In the genomic region with DNA sequence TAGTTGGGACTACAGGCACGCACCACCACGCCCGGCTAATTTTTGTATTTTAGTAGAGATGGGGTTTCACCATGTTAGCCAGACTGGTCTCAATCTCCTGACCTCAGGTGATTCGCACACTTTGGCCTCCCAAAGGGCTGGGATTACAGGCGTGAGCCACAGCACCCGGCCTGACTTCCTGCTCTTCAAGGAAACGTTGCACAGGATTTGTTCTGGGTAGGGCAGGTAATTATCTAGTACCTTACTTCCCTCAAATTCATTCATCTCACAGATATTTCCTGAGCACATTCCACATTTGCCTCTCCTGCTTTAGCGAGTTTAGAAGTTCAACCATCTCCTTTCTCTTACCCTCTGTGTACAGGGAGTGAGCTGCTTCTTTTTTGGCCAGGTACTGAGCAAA, we compare ENCODE assay signal across 23 cellular contexts. TPM values are rescaled to one million over a fixed set of nuclear protein-coding genes. Genes with fewer than 3 reads are reported as not detected.
A peak's percentile ranks its signal among the peaks of the same experiment; 100 is the strongest.
DNase-seq lines count a peak whose midpoint lies in the region; ATAC-seq and TF ChIP-seq lines count a peak whose summit lies in the region.
"Had no signal": no experiment of that assay in that cellular context is flagged by ENCODE, and none has a peak within 500 bp of the region (broad histone marks: within the 10 kb centered on the region; RNA-seq: fewer than 3 reads in every experiment).

No MANE protein-coding gene starts in this region.

- no peak overlapping the region for H2BK5ac ChIP-seq in trophoblast cell (ENCODE audit: low read depth, low read length, poor library complexity)

- peak overlapping the region; percentile 20 for H3K27ac Mint-ChIP-seq in activated CD4-positive, alpha-beta T cell treated with anti-CD3 and anti-CD28 coated beads, Interleukin-2, amount 10 ng/mL, durations not matched to agents 24 days and 14 days
- peak overlapping the region; percentile 76 to 82 for H3K27ac Mint-ChIP-seq in T-cell
- H3K27ac Mint-ChIP-seq in CD8-positive, alpha-beta memory T cell, result no peak overlapping the region

- no peak overlapping the region for H3K9ac ChIP-seq in trophoblast cell (ENCODE audit: low read length)

- no peak overlapping the region for H2AK5ac ChIP-seq in trophoblast cell (ENCODE audit: low read length)

- intact Hi-C loops in activated CD4-positive, alpha-beta T cell treated with anti-CD3 and anti-CD28 coated beads, Interleukin-2, amount 10 ng/mL, durations not matched to agents 24 days and 14 days (cut with micrococcal nuclease), result no loop called here
- intact Hi-C loops in esophagus squamous epithelium (cut with DNase I), result no loop called here

- no peak for ATAC-seq in T-cell (replicated peaks in 1 of 4)
- ATAC-seq: A549, gastroesophageal sphincter, HepG2 had no signal

- H4K91ac ChIP-seq in trophoblast cell (ENCODE audit: low read depth, low read length), result peak overlapping the region; percentile 17

- in situ Hi-C loops in HAP-1 (cut with MboI; ENCODE audit: low sequenced_read_pairs), result no loop called here

- no peaks in the 10 kb centered on the region for H3K9me3 ChIP-seq in esophagus squamous epithelium
- H3K9me3 ChIP-seq in trophoblast cell (ENCODE audit: insufficient read depth, low read depth, low read length), result no peaks in the 10 kb centered on the region
- H3K9me3 ChIP-seq in HAP-1, result no peaks in the 10 kb centered on the region
- no peaks in the 10 kb centered on the region for H3K9me3 ChIP-seq in CD8-positive, alpha-beta memory T cell (ENCODE audit: low read length)
- H3K9me3 ChIP-seq: A549, gastroesophageal sphincter, thyroid gland had no signal

- no peak overlapping the region for H4K12ac ChIP-seq in trophoblast cell (ENCODE audit: low read depth, low read length)

- H3K79me1 ChIP-seq in trophoblast cell (ENCODE audit: low read length), result peaks cover 15% of the 10 kb centered on the region

- H3K4me1 ChIP-seq in esophagus squamous epithelium, result peaks cover 2 to 36% (median 8%) of the 10 kb centered on the region in 3 donors
- peaks cover 13 to 15% of the 10 kb centered on the region in 2 experiments for H3K4me1 ChIP-seq in trophoblast cell (ENCODE audit: control insufficient read depth in 1 of 2, insufficient read depth in 2 of 2, low read length in 2 of 2)
- H3K4me1 ChIP-seq in HAP-1, result no peaks in the 10 kb centered on the region
- H3K4me1 ChIP-seq in CD8-positive, alpha-beta memory T cell (ENCODE audit: insufficient read depth, low read length), result peaks cover 5% of the 10 kb centered on the region

- H2BK120ac ChIP-seq in trophoblast cell (ENCODE audit: insufficient read depth, low read length, poor library complexity), result no peak overlapping the region

- DNase-seq in activated CD4-positive, alpha-beta T cell treated with anti-CD3 and anti-CD28 coated beads, Interleukin-2, amount 10 ng/mL, durations not matched to agents 24 days and 14 days, result no peak
- DNase-seq in activated CD4-positive, alpha-beta T cell treated with anti-CD3 and anti-CD28 coated beads for 4 hours, result no peak
- DNase-seq in T-cell (no peak), esophagus squamous epithelium (lab: John Stamatoyannopoulos, UW) (no peak), trophoblast cell (peak in 1 of 2 donors; percentile 22), COLO668 (lab: John Stamatoyannopoulos, UW; ENCODE audit: unreplicated experiment) (no peak), HAP-1 (ENCODE audit: low spot score in 2 of 2) (no peak)
- no peak for DNase-seq in CD8-positive, alpha-beta memory T cell
- DNase-seq: activated naive CD4-positive, alpha-beta T cell treated with anti-CD3 and anti-CD28 coated beads, Interleukin-2, amount 50 U/mL, for 16 hours; central memory CD4-positive, alpha-beta T cell; effector CD4-positive, alpha-beta T cell; NCI-H1930; NCI-H226; NCI-H774; Right ventricle myocardium superior; stimulated activated CD4-positive, alpha-beta T cell treated with anti-CD3 and anti-CD28 coated beads, Interleukin-4, amount 100 ng/mL, for 1 hour; stimulated activated naive CD4-positive, alpha-beta T cell treated with Interleukin-2 at 50 U/mL for 16 hours; thyroid gland had no signal

- no peak overlapping the region for H4K8ac ChIP-seq in trophoblast cell (ENCODE audit: low read depth, low read length)

- H3K4me3 Mint-ChIP-seq in activated CD4-positive, alpha-beta T cell treated with anti-CD3 and anti-CD28 coated beads, Interleukin-2, amount 10 ng/mL, durations not matched to agents 24 days and 14 days, result no peak overlapping the region
- no peak overlapping the region for H3K4me3 Mint-ChIP-seq in T-cell
- H3K4me3 Mint-ChIP-seq in CD8-positive, alpha-beta memory T cell, result no peak overlapping the region

- H2AFZ ChIP-seq in trophoblast cell (ENCODE audit: insufficient read depth, low read length, poor library complexity), result no peak overlapping the region

- H3K4me2 ChIP-seq in trophoblast cell (ENCODE audit: low read length), result no peak overlapping the region
- H3K4me2 ChIP-seq: A549, smooth muscle cell had no signal

- H3K9me3 Mint-ChIP-seq in activated CD4-positive, alpha-beta T cell treated with anti-CD3 and anti-CD28 coated beads, Interleukin-2, amount 10 ng/mL, durations not matched to agents 24 days and 14 days, result no peaks in the 10 kb centered on the region
- no peaks in the 10 kb centered on the region for H3K9me3 Mint-ChIP-seq in T-cell
- no peaks in the 10 kb centered on the region for H3K9me3 Mint-ChIP-seq in CD8-positive, alpha-beta memory T cell

- H3K79me2 ChIP-seq in trophoblast cell (ENCODE audit: control insufficient read depth, insufficient read depth, low read length, poor library complexity), result peaks cover 2% of the 10 kb centered on the region

- H3K4me1 Mint-ChIP-seq in activated CD4-positive, alpha-beta T cell treated with anti-CD3 and anti-CD28 coated beads, Interleukin-2, amount 10 ng/mL, durations not matched to agents 24 days and 14 days, result peaks cover 24% of the 10 kb centered on the region
- H3K4me1 Mint-ChIP-seq in T-cell, result peaks cover 12 to 29% (median 26%) of the 10 kb centered on the region in 3 donors
- H3K4me1 Mint-ChIP-seq in CD8-positive, alpha-beta memory T cell, result peaks cover 12 to 16% (median 15%) of the 10 kb centered on the region in 3 donors

- no peak overlapping the region for H3K18ac ChIP-seq in trophoblast cell (ENCODE audit: low read length)

- POLR2A ChIA-PET in T-cell (lab: Charles Lee), result no interaction called here
- POLR2A ChIA-PET in CD8-positive, alpha-beta memory T cell (lab: Charles Lee), result no interaction called here

- WGBS in esophagus squamous epithelium, 2 donors, result 65 to 71% methylated on average over 8 of the region's 8 CpGs
- WGBS in trophoblast cell (ENCODE audit: extremely low coverage, insufficient coverage, insufficient read length), result no CpG with 5 or more reads among the region's 8 CpGs

- peak overlapping the region; percentile 63 for H2BK12ac ChIP-seq in trophoblast cell (ENCODE audit: low read length)

- peaks cover 10% of the 10 kb centered on the region for H3K36me3 Mint-ChIP-seq in activated CD4-positive, alpha-beta T cell treated with anti-CD3 and anti-CD28 coated beads, Interleukin-2, amount 10 ng/mL, durations not matched to agents 24 days and 14 days (ENCODE audit: low read depth)
- H3K36me3 Mint-ChIP-seq in T-cell, result no peaks in the 10 kb centered on the region
- no peaks in the 10 kb centered on the region for H3K36me3 Mint-ChIP-seq in CD8-positive, alpha-beta memory T cell

- H3K14ac ChIP-seq in trophoblast cell (ENCODE audit: low read length), result no peak overlapping the region

- H3K4me3 ChIP-seq in esophagus squamous epithelium (no peak overlapping the region), trophoblast cell (ENCODE audit: low read depth, low read length) (no peak overlapping the region), HAP-1 (no peak overlapping the region)
- H3K4me3 ChIP-seq in CD8-positive, alpha-beta memory T cell (ENCODE audit: low read length), result no peak overlapping the region
- H3K4me3 ChIP-seq: A549, gastroesophageal sphincter, lung, smooth muscle cell, thyroid gland had no signal

- CTCF ChIA-PET in T-cell (lab: Charles Lee), result no interaction called here
- CTCF ChIA-PET in CD8-positive, alpha-beta memory T cell (lab: Charles Lee), result no interaction called here

- H3K27me3 ChIP-seq in esophagus squamous epithelium (no peaks in the 10 kb centered on the region), trophoblast cell (ENCODE audit: insufficient read depth, low read length) (no peaks in the 10 kb centered on the region), HAP-1 (ENCODE audit: low read depth) (no peaks in the 10 kb centered on the region)
- no peaks in the 10 kb centered on the region for H3K27me3 ChIP-seq in CD8-positive, alpha-beta memory T cell (ENCODE audit: insufficient read depth, low read length, poor library complexity, severe bottlenecking)
- H3K27me3 ChIP-seq: gastroesophageal sphincter, thyroid gland had no signal

- TF ChIP-seq POLR2A in esophagus squamous epithelium (IDR thresholded peaks at IDR 0.05), result no peak

- peaks cover 0 to 6% (median 0%) of the 10 kb centered on the region in 3 donors for H3K36me3 ChIP-seq in esophagus squamous epithelium
- peaks cover 5 to 6% of the 10 kb centered on the region in 2 experiments for H3K36me3 ChIP-seq in trophoblast cell (ENCODE audit: control insufficient read depth in 1 of 2, insufficient read depth in 2 of 2, low read length in 2 of 2)
- peaks cover 7% of the 10 kb centered on the region for H3K36me3 ChIP-seq in HAP-1 (replicated peaks)
- no peaks in the 10 kb centered on the region for H3K36me3 ChIP-seq in CD8-positive, alpha-beta memory T cell (ENCODE audit: insufficient read depth, low read length)
- H3K36me3 ChIP-seq: thyroid gland had no signal

- H3K27ac ChIP-seq in esophagus squamous epithelium (peak overlapping the region; percentile 20 to 47 (median 42)), trophoblast cell (ENCODE audit: low read depth, low read length) (peak overlapping the region; percentile 24)
- no peak overlapping the region for H3K27ac ChIP-seq in CD8-positive, alpha-beta memory T cell (ENCODE audit: low read depth, low read length)
- H3K27ac ChIP-seq: A549, gastroesophageal sphincter, thyroid gland had no signal

- TF ChIP-seq CTCF in esophagus squamous epithelium (IDR thresholded peaks at IDR 0.05), result no peak

- no peak overlapping the region for H3K23ac ChIP-seq in trophoblast cell (ENCODE audit: low read length)

- H3K27me3 Mint-ChIP-seq in activated CD4-positive, alpha-beta T cell treated with anti-CD3 and anti-CD28 coated beads, Interleukin-2, amount 10 ng/mL, durations not matched to agents 24 days and 14 days, result no peaks in the 10 kb centered on the region
- H3K27me3 Mint-ChIP-seq in T-cell, result no peaks in the 10 kb centered on the region
- H3K27me3 Mint-ChIP-seq in CD8-positive, alpha-beta memory T cell, result no peaks in the 10 kb centered on the region

- H3K4ac ChIP-seq in trophoblast cell (ENCODE audit: low read depth, low read length), result no peak overlapping the region

RNA-seq across cellular contexts. Expression of a gene that starts 12.1 kb away (rescaled TPM):
- total RNA-seq in activated CD4-positive, alpha-beta T cell treated with anti-CD3 and anti-CD28 coated beads, Interleukin-2, amount 10 ng/mL, durations not matched to agents 24 days and 14 days, result 62.4 and 64.7 TPM in 2 replicates
- total RNA-seq in T-cell, result 10 to 100 TPM; 20.4 to 28.4 (median 25.1) TPM
- 10 to 100 TPM; 34.0 to 59.1 (median 42.9) TPM for total RNA-seq in esophagus squamous epithelium
- polyA plus RNA-seq in trophoblast cell (2013), result 39.6 and 40.4 TPM in 2 replicates
- 10 to 100 TPM; 67.6 to 73.2 TPM for total RNA-seq in CD8-positive, alpha-beta memory T cell
- 43.7 TPM for polyA plus RNA-seq in CD8-positive, alpha-beta memory T cell

RNA-seq across cellular contexts. Expression of a gene that starts 12.9 kb away (rescaled TPM):
- total RNA-seq in activated CD4-positive, alpha-beta T cell treated with anti-CD3 and anti-CD28 coated beads, Interleukin-2, amount 10 ng/mL, durations not matched to agents 24 days and 14 days, result 10.5 and 10.6 TPM in 2 replicates
- 10 to 100 TPM; 24.1 to 43.9 (median 34.0) TPM for total RNA-seq in T-cell
- 10 to 100 TPM in 3 of 4 donors, 1 to 10 TPM in 1; 8.7 to 18.5 (median 11.1) TPM for total RNA-seq in esophagus squamous epithelium
- polyA plus RNA-seq in trophoblast cell (2013), result 59.1 and 60.6 TPM in 2 replicates
- 1 to 10 TPM; 7.8 to 7.9 TPM for total RNA-seq in CD8-positive, alpha-beta memory T cell
- 2.9 TPM for polyA plus RNA-seq in CD8-positive, alpha-beta memory T cell

RNA-seq across cellular contexts. Expression of a gene that starts 34.7 kb away (rescaled TPM):
- total RNA-seq in activated CD4-positive, alpha-beta T cell treated with anti-CD3 and anti-CD28 coated beads, Interleukin-2, amount 10 ng/mL, durations not matched to agents 24 days and 14 days, result 45.1 and 46.2 TPM in 2 replicates
- total RNA-seq in T-cell (10 to 100 TPM; 10.2 to 17.3 (median 15.5) TPM), esophagus squamous epithelium (10 to 100 TPM; 10.5 to 27.9 (median 16.1) TPM)
- 38.7 and 39.3 TPM in 2 replicates for polyA plus RNA-seq in trophoblast cell (2013)
- 10 to 100 TPM; 39.1 to 41.5 TPM for total RNA-seq in CD8-positive, alpha-beta memory T cell
- 1.7 TPM for polyA plus RNA-seq in CD8-positive, alpha-beta memory T cell

RNA-seq across cellular contexts. Expression of a gene that starts 41.6 kb away (rescaled TPM):
- total RNA-seq in activated CD4-positive, alpha-beta T cell treated with anti-CD3 and anti-CD28 coated beads, Interleukin-2, amount 10 ng/mL, durations not matched to agents 24 days and 14 days, result 152 and 158 TPM in 2 replicates
- total RNA-seq in T-cell (100 to 1,000 TPM in 2 of 5 donors, 10 to 100 TPM in 3; 54.7 to 101 (median 97.4) TPM), esophagus squamous epithelium (10 to 100 TPM; 56.8 to 72.2 (median 60.1) TPM)
- polyA plus RNA-seq in trophoblast cell (2013), result 71.1 and 75.0 TPM in 2 replicates
- 100 to 1,000 TPM; 152 to 158 TPM for total RNA-seq in CD8-positive, alpha-beta memory T cell
- polyA plus RNA-seq in CD8-positive, alpha-beta memory T cell, result 179 TPM

RNA-seq across cellular contexts. Expression of a gene that starts 46.9 kb away (rescaled TPM):
- 9.4 and 10.7 TPM in 2 replicates for total RNA-seq in activated CD4-positive, alpha-beta T cell treated with anti-CD3 and anti-CD28 coated beads, Interleukin-2, amount 10 ng/mL, durations not matched to agents 24 days and 14 days
- total RNA-seq in T-cell, result 10 to 100 TPM in 2 of 5 donors, 1 to 10 TPM in 3; 5.1 to 12.2 (median 9.8) TPM
- total RNA-seq in esophagus squamous epithelium, result under 1 TPM in 3 of 4 donors, not detected in 1; 0.30 to 0.53 (median 0.38) TPM
- polyA plus RNA-seq in trophoblast cell (2013), result 0.81 and 0.85 TPM in 2 replicates
- 1 to 10 TPM; 6.4 to 7.3 TPM for total RNA-seq in CD8-positive, alpha-beta memory T cell
- polyA plus RNA-seq in CD8-positive, alpha-beta memory T cell, result 0.99 TPM

Comparison
In these comparisons a context has a peak if more than half of its experiments do, and no peak if none do; other contexts are left out.
1. H3K27ac Mint-ChIP-seq: peak in activated CD4-positive, alpha-beta T cell treated with anti-CD3 and anti-CD28 coated beads, Interleukin-2, amount 10 ng/mL, durations not matched to agents 24 days and 14 days (single experiment) and T-cell (2 of 2); none in CD8-positive, alpha-beta memory T cell (0 of 8).